In the genomic region with DNA sequence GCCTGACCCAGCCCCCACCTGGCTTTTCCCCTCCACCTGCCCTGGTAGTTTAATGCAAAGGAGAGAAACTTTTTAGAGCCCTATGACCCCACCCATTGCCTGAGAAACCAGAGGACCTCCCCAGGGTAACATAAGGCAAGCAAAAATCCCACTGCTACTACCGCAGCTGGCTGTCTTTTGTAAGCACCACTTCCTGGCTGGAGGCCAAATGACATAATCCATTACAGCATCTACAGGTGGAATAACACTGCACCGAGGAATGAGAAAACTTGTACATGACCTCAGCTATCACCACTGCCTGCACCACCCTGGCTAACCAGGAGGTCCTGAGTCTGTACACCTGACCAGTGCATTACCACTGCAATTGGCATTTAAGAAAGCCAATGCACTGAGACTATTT, we compare ENCODE assay signal across 12 cellular contexts.
DNase-seq lines count a peak whose midpoint lies in the region; ATAC-seq and TF ChIP-seq lines count a peak whose summit lies in the region.
"Had no signal": no experiment of that assay in that cellular context is flagged by ENCODE, and none has a peak within 500 bp of the region (broad histone marks: within the 10 kb centered on the region; RNA-seq: fewer than 3 reads in every experiment).

No MANE protein-coding gene starts in this region.

- DNase-seq in NCI-H1694 treated with DMSO at 0.1 percent for 48 hours (lab: John Stamatoyannopoulos, UW) (peak; percentile 43), astrocyte of the spinal cord (ENCODE audit: low read depth, low spot score) (peak; percentile 74), myocyte (ENCODE audit: low read depth) (peak; percentile 21), retina (no peak), SW 1271 (lab: John Stamatoyannopoulos, UW) (no peak)
- DNase-seq in central memory CD4-positive, alpha-beta T cell = no peak
- DNase-seq: effector CD4-positive, alpha-beta T cell; immature natural killer cell; NCI-H526 treated with DMSO at 0.1 percent for 48 hours; psoas muscle had no signal

- in situ Hi-C loops in astrocyte of the spinal cord (cut with HindIII; ENCODE audit: low sequenced_read_pairs) = no loop called here

- no peak overlapping the region for H3K4me3 ChIP-seq in astrocyte of the spinal cord (ENCODE audit: low read depth, low read length)
- H3K4me3 ChIP-seq: psoas muscle had no signal

- ATAC-seq in GM19324 (IDR thresholded peaks at IDR 0.05; ENCODE audit: low FRiP score, unreplicated experiment) = peak; percentile 55
- ATAC-seq in GM18868 (IDR thresholded peaks at IDR 0.05; ENCODE audit: unreplicated experiment) = no peak
- ATAC-seq: psoas muscle had no signal

- TF ChIP-seq CTCF in astrocyte of the spinal cord (IDR thresholded peaks at IDR 0.05; ENCODE audit: low read depth, low read length) = no peak

Comparison
In these comparisons a context has a peak if more than half of its experiments do, and no peak if none do; other contexts are left out.
1. DNase-seq: peak in NCI-H1694 treated with DMSO at 0.1 percent for 48 hours (single experiment), astrocyte of the spinal cord (single experiment) and myocyte (single experiment); none in central memory CD4-positive, alpha-beta T cell (single experiment), retina (single experiment) and SW 1271 (0 of 2).